3 cellular contexts compared by ENCODE assay signal in the genomic region with DNA sequence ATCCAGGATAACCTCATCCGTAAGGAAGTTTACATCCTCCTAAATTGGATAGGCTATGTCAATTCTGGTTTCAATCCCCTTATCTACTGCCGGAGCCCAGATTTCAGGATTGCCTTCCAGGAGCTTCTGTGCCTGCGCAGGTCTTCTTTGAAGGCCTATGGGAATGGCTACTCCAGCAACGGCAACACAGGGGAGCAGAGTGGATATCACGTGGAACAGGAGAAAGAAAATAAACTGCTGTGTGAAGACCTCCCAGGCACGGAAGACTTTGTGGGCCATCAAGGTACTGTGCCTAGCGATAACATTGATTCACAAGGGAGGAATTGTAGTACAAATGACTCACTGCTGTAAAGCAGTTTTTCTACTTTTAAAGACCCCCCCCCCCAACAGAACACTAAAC.
TF ChIP-seq lines count a peak whose summit lies in the region.

No MANE protein-coding gene starts in this region.

TF ChIP-seq in SK-N-SH, 30 proteins besides CTCF, POLR2A, EP300 and RAD21 (continued from another document):
- no peak for TF ChIP-seq ZBTB33 (IDR thresholded peaks at IDR 0.05; ENCODE audit: borderline replicate concordance, low read depth)
- TF ChIP-seq RFX5 (IDR thresholded peaks at IDR 0.05; ENCODE audit: low read length): no peak
- no peak for TF ChIP-seq EZH2phosphoT487 (IDR thresholded peaks at IDR 0.05; ENCODE audit: borderline replicate concordance, low read depth)
- TF ChIP-seq REST (IDR thresholded peaks at IDR 0.05; ENCODE audit: low read depth, low read length): no peak
- no peak for TF ChIP-seq RXRA (IDR thresholded peaks at IDR 0.05; ENCODE audit: borderline replicate concordance, low read depth)
- TF ChIP-seq FOXJ3 (CRISPR knock-in tag; IDR thresholded peaks at IDR 0.05): no peak
- TF ChIP-seq GATA2 (CRISPR knock-in tag; IDR thresholded peaks at IDR 0.05): no peak
- TF ChIP-seq, protein P1, sequence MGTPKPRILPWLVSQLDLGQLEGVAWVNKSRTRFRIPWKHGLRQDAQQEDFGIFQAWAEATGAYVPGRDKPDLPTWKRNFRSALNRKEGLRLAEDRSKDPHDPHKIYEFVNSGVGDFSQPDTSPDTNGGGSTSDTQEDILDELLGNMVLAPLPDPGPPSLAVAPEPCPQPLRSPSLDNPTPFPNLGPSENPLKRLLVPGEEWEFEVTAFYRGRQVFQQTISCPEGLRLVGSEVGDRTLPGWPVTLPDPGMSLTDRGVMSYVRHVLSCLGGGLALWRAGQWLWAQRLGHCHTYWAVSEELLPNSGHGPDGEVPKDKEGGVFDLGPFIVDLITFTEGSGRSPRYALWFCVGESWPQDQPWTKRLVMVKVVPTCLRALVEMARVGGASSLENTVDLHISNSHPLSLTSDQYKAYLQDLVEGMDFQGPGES (IDR thresholded peaks at IDR 0.05; ENCODE audit: low read depth, low read length): no peak
- no peak for TF ChIP-seq SIN3A (IDR thresholded peaks at IDR 0.05; ENCODE audit: borderline replicate concordance, low read depth, low read length)
- no peak for TF ChIP-seq YY1 (IDR thresholded peaks at IDR 0.05; ENCODE audit: low read depth)
- no peak for TF ChIP-seq POLR2AphosphoS5 (IDR thresholded peaks at IDR 0.05; ENCODE audit: low read depth, low read length)
- TF ChIP-seq CHD2 (IDR thresholded peaks at IDR 0.05; ENCODE audit: low read length, partially characterized antibody): no peak
- TF ChIP-seq NFIC (IDR thresholded peaks at IDR 0.05; ENCODE audit: borderline replicate concordance): no peak

TF ChIP-seq in SK-N-SH treated with all-trans-retinoic acid at 6 μM for 48 hours, 23 proteins besides CTCF, POLR2A, EP300 and RAD21 (continued from another document):
- TF ChIP-seq, protein P2, sequence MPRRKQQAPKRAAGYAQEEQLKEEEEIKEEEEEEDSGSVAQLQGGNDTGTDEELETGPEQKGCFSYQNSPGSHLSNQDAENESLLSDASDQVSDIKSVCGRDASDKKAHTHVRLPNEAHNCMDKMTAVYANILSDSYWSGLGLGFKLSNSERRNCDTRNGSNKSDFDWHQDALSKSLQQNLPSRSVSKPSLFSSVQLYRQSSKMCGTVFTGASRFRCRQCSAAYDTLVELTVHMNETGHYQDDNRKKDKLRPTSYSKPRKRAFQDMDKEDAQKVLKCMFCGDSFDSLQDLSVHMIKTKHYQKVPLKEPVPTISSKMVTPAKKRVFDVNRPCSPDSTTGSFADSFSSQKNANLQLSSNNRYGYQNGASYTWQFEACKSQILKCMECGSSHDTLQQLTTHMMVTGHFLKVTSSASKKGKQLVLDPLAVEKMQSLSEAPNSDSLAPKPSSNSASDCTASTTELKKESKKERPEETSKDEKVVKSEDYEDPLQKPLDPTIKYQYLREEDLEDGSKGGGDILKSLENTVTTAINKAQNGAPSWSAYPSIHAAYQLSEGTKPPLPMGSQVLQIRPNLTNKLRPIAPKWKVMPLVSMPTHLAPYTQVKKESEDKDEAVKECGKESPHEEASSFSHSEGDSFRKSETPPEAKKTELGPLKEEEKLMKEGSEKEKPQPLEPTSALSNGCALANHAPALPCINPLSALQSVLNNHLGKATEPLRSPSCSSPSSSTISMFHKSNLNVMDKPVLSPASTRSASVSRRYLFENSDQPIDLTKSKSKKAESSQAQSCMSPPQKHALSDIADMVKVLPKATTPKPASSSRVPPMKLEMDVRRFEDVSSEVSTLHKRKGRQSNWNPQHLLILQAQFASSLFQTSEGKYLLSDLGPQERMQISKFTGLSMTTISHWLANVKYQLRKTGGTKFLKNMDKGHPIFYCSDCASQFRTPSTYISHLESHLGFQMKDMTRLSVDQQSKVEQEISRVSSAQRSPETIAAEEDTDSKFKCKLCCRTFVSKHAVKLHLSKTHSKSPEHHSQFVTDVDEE (CRISPR knock-in tag; IDR thresholded peaks at IDR 0.05): no peak
- TF ChIP-seq RARB (CRISPR knock-in tag; IDR thresholded peaks at IDR 0.05): no peak

TF ChIP-seq in WTC11, 78 proteins besides CTCF, POLR2A, EP300 and RAD21 (continued from another document):
- TF ChIP-seq ZBTB43 (CRISPR knock-in tag; IDR thresholded peaks at IDR 0.05): no peak
